ENCODE assay signal across 20 cellular contexts in the genomic region with DNA sequence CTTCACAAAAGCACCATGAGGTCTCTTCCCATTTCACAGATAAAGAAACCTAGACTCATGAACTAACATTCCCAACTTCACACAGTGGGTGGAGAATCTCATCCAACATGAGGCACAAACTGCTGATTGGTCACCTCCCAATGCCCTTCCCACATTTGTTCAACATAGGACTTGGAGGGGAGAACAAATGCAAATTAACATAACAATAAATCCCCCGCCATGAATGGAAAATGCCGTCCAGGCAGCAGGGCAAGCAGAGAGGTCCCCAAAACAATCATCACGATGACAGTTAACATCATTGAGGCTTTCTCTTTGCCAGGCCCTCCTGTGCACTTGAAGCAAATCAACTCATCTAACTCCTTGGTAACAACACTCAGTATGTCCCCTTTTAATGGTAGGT.
"Had no signal": no experiment of that assay in that cellular context is flagged by ENCODE, and none has a peak within 500 bp of the region (broad histone marks: within the 10 kb centered on the region; RNA-seq: fewer than 3 reads in every experiment).

No MANE protein-coding gene starts in this region.

- H3K4me1 Mint-ChIP-seq: naive thymus-derived CD4-positive, alpha-beta T cell; stimulated activated memory B cell treated with anti-CD40 and anti-IgM and Interleukin-4, amounts not matched to agents 10 μg/mL and 1 μg/mL and 100 μg/mL, for 72 hours had no signal

- H3K9me3 Mint-ChIP-seq: nephron progenitor cell; stimulated activated memory B cell treated with anti-CD40 and anti-IgM and Interleukin-4, amounts not matched to agents 10 μg/mL and 1 μg/mL and 100 μg/mL, for 72 hours; stimulated activated naive CD8-positive, alpha-beta T cell treated with anti-CD3 and anti-CD28 coated beads, Interleukin-15, Interleukin-2, amounts not matched to agents 100 ng/mL and 50 ng/mL, for 24 hours had no signal

- H3K4me3 Mint-ChIP-seq: naive thymus-derived CD4-positive, alpha-beta T cell; nephron progenitor cell; stimulated activated memory B cell treated with anti-CD40 and anti-IgM and Interleukin-4, amounts not matched to agents 10 μg/mL and 1 μg/mL and 100 μg/mL, for 72 hours; stimulated activated naive CD8-positive, alpha-beta T cell treated with anti-CD3 and anti-CD28 coated beads, Interleukin-15, Interleukin-2, amounts not matched to agents 100 ng/mL and 50 ng/mL, for 24 hours had no signal

- DNase-seq: cortex of kidney; dorsolateral prefrontal cortex; effector CD8-positive, alpha-beta T cell; heart right ventricle; mammary epithelial cell; naive thymus-derived CD4-positive, alpha-beta T cell; nephron progenitor cell; spleen; stimulated activated CD4-positive, alpha-beta T cell treated with anti-CD3 and anti-CD28 coated beads, Interleukin-15, amount 100 ng/mL, for 24 hours; stimulated activated CD4-positive, alpha-beta T cell treated with anti-CD3 and anti-CD28 coated beads, Interleukin-1b, Interleukin-23, amount 100 ng/mL, for 48 hours; stimulated activated CD4-positive, alpha-beta T cell treated with anti-CD3 and anti-CD28 coated beads, Interleukin-4, amount 100 ng/mL, for 24 hours; tibial artery; upper lobe of right lung had no signal

- H3K36me3 Mint-ChIP-seq: stimulated activated memory B cell treated with anti-CD40 and anti-IgM and Interleukin-4, amounts not matched to agents 10 μg/mL and 1 μg/mL and 100 μg/mL, for 72 hours had no signal

- H3K9me3 ChIP-seq: heart right ventricle, neutrophil, spleen, tibial artery, upper lobe of right lung, vagina had no signal

- H3K36me3 ChIP-seq: heart right ventricle, neutrophil, spleen, tibial artery, upper lobe of right lung, vagina had no signal

- H3K4me3 ChIP-seq: dorsolateral prefrontal cortex, heart right ventricle, spleen, tibial artery, upper lobe of right lung, vagina had no signal

- ATAC-seq: esophagus mucosa; heart right ventricle; left lobe of liver; naive thymus-derived CD4-positive, alpha-beta T cell; sciatic nerve; stimulated activated memory B cell treated with anti-CD40 and anti-IgM and Interleukin-4, amounts not matched to agents 10 μg/mL and 1 μg/mL and 100 μg/mL, for 72 hours; upper lobe of right lung had no signal

- H3K4me1 ChIP-seq: spleen, tibial artery, upper lobe of right lung, vagina had no signal

- H3K27ac Mint-ChIP-seq: naive thymus-derived CD4-positive, alpha-beta T cell; nephron progenitor cell; stimulated activated memory B cell treated with anti-CD40 and anti-IgM and Interleukin-4, amounts not matched to agents 10 μg/mL and 1 μg/mL and 100 μg/mL, for 72 hours; stimulated activated naive CD8-positive, alpha-beta T cell treated with anti-CD3 and anti-CD28 coated beads, Interleukin-15, Interleukin-2, amounts not matched to agents 100 ng/mL and 50 ng/mL, for 24 hours had no signal

- H3K27ac ChIP-seq: dorsolateral prefrontal cortex, heart right ventricle, neutrophil, spleen, tibial artery, upper lobe of right lung, vagina had no signal

- H3K27me3 ChIP-seq: tibial artery, upper lobe of right lung, vagina had no signal
